8 cellular contexts compared by ENCODE assay signal in genomic region chr6:3337521-3338350, GRCh38.
DNase-seq lines count a peak whose midpoint lies in the region; ATAC-seq, FAIRE-seq and TF ChIP-seq lines count a peak whose summit lies in the region.
"Had no signal": no experiment of that assay in that cellular context is flagged by ENCODE, and none has a peak within 500 bp of the region (broad histone marks: within the 10 kb centered on the region; RNA-seq: fewer than 3 reads in every experiment).

No MANE protein-coding gene starts in this region.

- TF ChIP-seq CTCF in vagina (IDR thresholded peaks at IDR 0.05), result no peak

- peak; percentile 40 for ATAC-seq in stimulated activated naive CD8-positive, alpha-beta T cell treated with anti-CD3 and anti-CD28 coated beads, Interleukin-15, Interleukin-2, amounts not matched to agents 100 U/mL and 50 U/mL, for 24 hours
- ATAC-seq in HG03571 (IDR thresholded peaks at IDR 0.05; ENCODE audit: unreplicated experiment), result no peak

- H3K9ac ChIP-seq in NT2/D1 (ENCODE audit: insufficient read length, low read depth), result peak overlapping the region; percentile 34

- TF ChIP-seq POLR2A in GM12891 (IDR thresholded peaks at IDR 0.05; ENCODE audit: low read depth, low read length), result no peak
- TF ChIP-seq POLR2A in vagina (IDR thresholded peaks at IDR 0.05), result no peak

- H3K36me3 ChIP-seq in NT2/D1 (ENCODE audit: insufficient read depth, insufficient read length, low read length), result no peaks in the 10 kb centered on the region
- H3K36me3 ChIP-seq in ectodermal cell (ENCODE audit: control insufficient read depth, insufficient read depth, low read length), result no peaks in the 10 kb centered on the region
- H3K36me3 ChIP-seq in vagina, result no peaks in the 10 kb centered on the region
- H3K36me3 ChIP-seq: neutrophil had no signal

- H3K27me3 ChIP-seq in NT2/D1 (ENCODE audit: insufficient read depth, insufficient read length) (no peaks in the 10 kb centered on the region), ectodermal cell (ENCODE audit: control insufficient read depth, insufficient read depth, low read length, poor library complexity, severe bottlenecking) (no peaks in the 10 kb centered on the region), vagina (no peaks in the 10 kb centered on the region)

- H3K27ac ChIP-seq in ectodermal cell (ENCODE audit: insufficient read depth, low read depth, low read length, poor library complexity, severe bottlenecking), result peak overlapping the region; percentile 83
- H3K27ac ChIP-seq in vagina, result no peak overlapping the region
- H3K27ac ChIP-seq: neutrophil had no signal

- FAIRE-seq in GM12891 (lab: Jason Lieb, UNC), result peak; percentile 28

- H3K4me1 ChIP-seq in NT2/D1 (ENCODE audit: insufficient read depth, insufficient read length), result peaks cover 16% of the 10 kb centered on the region
- peaks cover 59% of the 10 kb centered on the region for H3K4me1 ChIP-seq in ectodermal cell (ENCODE audit: control insufficient read depth, insufficient read depth, low read length)
- peaks cover 35% of the 10 kb centered on the region for H3K4me1 ChIP-seq in vagina

- intact Hi-C loops in vagina (cut with DNase I), result no loop called here

- WGBS in ectodermal cell, 2 experiments, result 64 to 73% methylated on average over 15 of the region's 15 CpGs

- H3K9me3 ChIP-seq in NT2/D1 (ENCODE audit: insufficient read depth, low read length) (no peaks in the 10 kb centered on the region), ectodermal cell (ENCODE audit: control insufficient read depth, low read length) (no peaks in the 10 kb centered on the region), vagina (no peaks in the 10 kb centered on the region)
- H3K9me3 ChIP-seq: neutrophil had no signal

- DNase-seq in GM12891 (ENCODE audit: insufficient read length, low spot score), result no peak
- DNase-seq in NT2/D1 (ENCODE audit: low read depth, low spot score), result no peak
- no peak for DNase-seq in stimulated activated naive CD8-positive, alpha-beta T cell treated with anti-CD3 and anti-CD28 coated beads, Interleukin-15, Interleukin-2, amounts not matched to agents 100 U/mL and 50 U/mL, for 24 hours
- DNase-seq in vagina (ENCODE audit: extremely low spot score in 2 of 2), result no peak
- no peak for DNase-seq in effector CD8-positive, alpha-beta T cell (lab: John Stamatoyannopoulos, UW)

- H3K4me3 ChIP-seq in NT2/D1 (ENCODE audit: insufficient read length, low read depth) (no peak overlapping the region), ectodermal cell (ENCODE audit: insufficient read depth, low read depth, low read length) (no peak overlapping the region), vagina (no peak overlapping the region)

TF ChIP-seq in GM12891, 5 proteins besides CTCF, POLR2A, EP300 and RAD21:
- no peak for TF ChIP-seq TAF1 (IDR thresholded peaks at IDR 0.05; ENCODE audit: low read depth, low read length)
- TF ChIP-seq POU2F2 (IDR thresholded peaks at IDR 0.05; ENCODE audit: low read depth, low read length), result peak; percentile 87
- TF ChIP-seq SPI1 (IDR thresholded peaks at IDR 0.05; ENCODE audit: low read depth, low read length), result peak; percentile 86
- no peak for TF ChIP-seq PAX5 (IDR thresholded peaks at IDR 0.05; ENCODE audit: insufficient read depth, low read length, severe bottlenecking)
- no peak for TF ChIP-seq POLR2AphosphoS5 (IDR thresholded peaks at IDR 0.05; ENCODE audit: low read depth, low read length)
